1 cellular context compared by ENCODE assay signal in genomic region chr20:33648396-33649004, GRCh38.
TF ChIP-seq lines count a peak whose summit lies in the region.

No MANE protein-coding gene starts in this region.

TF ChIP-seq in GM23338, 12 proteins besides CTCF, POLR2A, EP300 and RAD21 (continued from another document):
- TF ChIP-seq, protein P1, sequence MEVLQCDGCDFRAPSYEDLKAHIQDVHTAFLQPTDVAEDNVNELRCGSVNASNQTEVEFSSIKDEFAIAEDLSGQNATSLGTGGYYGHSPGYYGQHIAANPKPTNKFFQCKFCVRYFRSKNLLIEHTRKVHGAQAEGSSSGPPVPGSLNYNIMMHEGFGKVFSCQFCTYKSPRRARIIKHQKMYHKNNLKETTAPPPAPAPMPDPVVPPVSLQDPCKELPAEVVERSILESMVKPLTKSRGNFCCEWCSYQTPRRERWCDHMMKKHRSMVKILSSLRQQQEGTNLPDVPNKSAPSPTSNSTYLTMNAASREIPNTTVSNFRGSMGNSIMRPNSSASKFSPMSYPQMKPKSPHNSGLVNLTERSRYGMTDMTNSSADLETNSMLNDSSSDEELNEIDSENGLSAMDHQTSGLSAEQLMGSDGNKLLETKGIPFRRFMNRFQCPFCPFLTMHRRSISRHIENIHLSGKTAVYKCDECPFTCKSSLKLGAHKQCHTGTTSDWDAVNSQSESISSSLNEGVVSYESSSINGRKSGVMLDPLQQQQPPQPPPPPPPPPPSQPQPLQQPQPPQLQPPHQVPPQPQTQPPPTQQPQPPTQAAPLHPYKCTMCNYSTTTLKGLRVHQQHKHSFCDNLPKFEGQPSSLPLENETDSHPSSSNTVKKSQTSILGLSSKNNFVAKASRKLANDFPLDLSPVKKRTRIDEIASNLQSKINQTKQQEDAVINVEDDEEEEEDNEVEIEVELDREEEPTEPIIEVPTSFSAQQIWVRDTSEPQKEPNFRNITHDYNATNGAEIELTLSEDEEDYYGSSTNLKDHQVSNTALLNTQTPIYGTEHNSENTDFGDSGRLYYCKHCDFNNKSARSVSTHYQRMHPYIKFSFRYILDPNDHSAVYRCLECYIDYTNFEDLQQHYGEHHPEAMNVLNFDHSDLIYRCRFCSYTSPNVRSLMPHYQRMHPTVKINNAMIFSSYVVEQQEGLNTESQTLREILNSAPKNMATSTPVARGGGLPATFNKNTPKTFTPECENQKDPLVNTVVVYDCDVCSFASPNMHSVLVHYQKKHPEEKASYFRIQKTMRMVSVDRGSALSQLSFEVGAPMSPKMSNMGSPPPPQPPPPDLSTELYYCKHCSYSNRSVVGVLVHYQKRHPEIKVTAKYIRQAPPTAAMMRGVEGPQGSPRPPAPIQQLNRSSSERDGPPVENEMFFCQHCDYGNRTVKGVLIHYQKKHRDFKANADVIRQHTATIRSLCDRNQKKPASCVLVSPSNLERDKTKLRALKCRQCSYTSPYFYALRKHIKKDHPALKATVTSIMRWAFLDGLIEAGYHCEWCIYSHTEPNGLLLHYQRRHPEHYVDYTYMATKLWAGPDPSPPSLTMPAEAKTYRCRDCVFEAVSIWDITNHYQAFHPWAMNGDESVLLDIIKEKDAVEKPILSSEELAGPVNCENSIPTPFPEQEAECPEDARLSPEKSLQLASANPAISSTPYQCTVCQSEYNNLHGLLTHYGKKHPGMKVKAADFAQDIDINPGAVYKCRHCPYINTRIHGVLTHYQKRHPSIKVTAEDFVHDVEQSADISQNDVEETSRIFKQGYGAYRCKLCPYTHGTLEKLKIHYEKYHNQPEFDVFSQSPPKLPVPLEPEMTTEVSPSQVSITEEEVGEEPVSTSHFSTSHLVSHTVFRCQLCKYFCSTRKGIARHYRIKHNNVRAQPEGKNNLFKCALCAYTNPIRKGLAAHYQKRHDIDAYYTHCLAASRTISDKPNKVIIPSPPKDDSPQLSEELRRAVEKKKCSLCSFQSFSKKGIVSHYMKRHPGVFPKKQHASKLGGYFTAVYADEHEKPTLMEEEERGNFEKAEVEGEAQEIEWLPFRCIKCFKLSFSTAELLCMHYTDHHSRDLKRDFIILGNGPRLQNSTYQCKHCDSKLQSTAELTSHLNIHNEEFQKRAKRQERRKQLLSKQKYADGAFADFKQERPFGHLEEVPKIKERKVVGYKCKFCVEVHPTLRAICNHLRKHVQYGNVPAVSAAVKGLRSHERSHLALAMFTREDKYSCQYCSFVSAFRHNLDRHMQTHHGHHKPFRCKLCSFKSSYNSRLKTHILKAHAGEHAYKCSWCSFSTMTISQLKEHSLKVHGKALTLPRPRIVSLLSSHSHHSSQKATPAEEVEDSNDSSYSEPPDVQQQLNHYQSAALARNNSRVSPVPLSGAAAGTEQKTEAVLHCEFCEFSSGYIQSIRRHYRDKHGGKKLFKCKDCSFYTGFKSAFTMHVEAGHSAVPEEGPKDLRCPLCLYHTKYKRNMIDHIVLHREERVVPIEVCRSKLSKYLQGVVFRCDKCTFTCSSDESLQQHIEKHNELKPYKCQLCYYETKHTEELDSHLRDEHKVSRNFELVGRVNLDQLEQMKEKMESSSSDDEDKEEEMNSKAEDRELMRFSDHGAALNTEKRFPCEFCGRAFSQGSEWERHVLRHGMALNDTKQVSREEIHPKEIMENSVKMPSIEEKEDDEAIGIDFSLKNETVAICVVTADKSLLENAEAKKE (CRISPR knock-in tag; IDR thresholded peaks at IDR 0.05), result no peak
- TF ChIP-seq JUNB (IDR thresholded peaks at IDR 0.05; ENCODE audit: unreplicated experiment), result no peak
